Comparison of ENCODE assay signal across 24 cellular contexts in the genomic region with DNA sequence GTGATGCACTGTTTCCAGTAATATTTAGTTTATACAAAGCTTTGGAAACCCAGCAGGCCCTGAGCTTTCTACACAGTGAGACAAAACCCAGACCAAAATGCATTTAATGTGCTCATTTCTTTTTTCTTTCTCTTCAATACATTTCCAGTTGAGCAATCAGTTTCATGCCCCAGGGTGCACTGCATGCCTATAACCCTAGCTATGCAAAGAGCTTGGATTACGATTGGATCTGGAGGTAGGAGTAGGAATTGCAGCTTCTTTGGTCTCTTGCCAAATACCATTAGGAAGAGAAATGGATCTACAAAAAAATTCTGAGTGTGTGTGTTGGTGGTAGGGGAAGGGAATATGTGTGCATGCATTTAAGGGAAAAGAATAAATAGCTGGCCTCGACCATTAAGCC.
DNase-seq lines count a peak whose midpoint lies in the region; ATAC-seq, FAIRE-seq and TF ChIP-seq lines count a peak whose summit lies in the region.
"Had no signal": no experiment of that assay in that cellular context is flagged by ENCODE, and none has a peak within 500 bp of the region (broad histone marks: within the 10 kb centered on the region; RNA-seq: fewer than 3 reads in every experiment).

No MANE protein-coding gene starts in this region.

- no peak overlapping the region for H3K9ac ChIP-seq in endodermal cell (ENCODE audit: extremely low read depth, low read length, poor library complexity, severe bottlenecking)

- no peaks in the 10 kb centered on the region for H3K9me3 ChIP-seq in endodermal cell (ENCODE audit: control insufficient read depth, low read length)
- H3K9me3 ChIP-seq: pancreas had no signal

- no peak overlapping the region for H3K27ac ChIP-seq in GM23338 (ENCODE audit: low read depth)
- no peak overlapping the region for H3K27ac ChIP-seq in endodermal cell (ENCODE audit: low read depth, low read length)
- H3K27ac ChIP-seq: coronary artery, pancreas had no signal

- H3K4me3 ChIP-seq in GM23338 (no peak overlapping the region), endodermal cell (ENCODE audit: low read length) (no peak overlapping the region)
- H3K4me3 ChIP-seq: coronary artery, pancreas had no signal

- peak in 1 of 2 experiments; percentile 30; a peak in 2 of 4 replicates for TF ChIP-seq CTCF in GM23338 (conservative IDR thresholded peaks at IDR 0.05; ENCODE audit: low read depth in 2 of 2)
- peak; percentile 50 for TF ChIP-seq CTCF in endodermal cell (conservative IDR thresholded peaks at IDR 0.05)
- TF ChIP-seq CTCF in mesothelial cell of epicardium (IDR thresholded peaks at IDR 0.05; ENCODE audit: unreplicated experiment), result no peak

- H3K9me3 Mint-ChIP-seq in GM23338 (peaks cover 43% of the 10 kb centered on the region; the same call in 2 of the 3 replicates), endodermal cell (no peaks in the 10 kb centered on the region), mesothelial cell of epicardium (no peaks in the 10 kb centered on the region)
- H3K9me3 Mint-ChIP-seq in activated naive CD4-positive, alpha-beta T cell treated with anti-CD3 and anti-CD28 coated beads, Interleukin-2, amount 10 ng/mL, durations not matched to agents 7 days and 5 days, result no peaks in the 10 kb centered on the region
- H3K9me3 Mint-ChIP-seq: activated CD8-positive, alpha-beta T cell treated with anti-CD3 and anti-CD28 coated beads for 36 hours had no signal

- peak; percentile 59 for DNase-seq in GM23338 (ENCODE audit: low spot score)
- DNase-seq in NCI-H2171 (lab: John Stamatoyannopoulos, UW), result peak; percentile 31
- peak; percentile 46 for DNase-seq in endodermal cell
- DNase-seq in mesothelial cell of epicardium (ENCODE audit: low spot score in 2 of 2, unreplicated experiment in 2 of 2), result no peak
- DNase-seq in OCI-M1 (lab: John Stamatoyannopoulos, UW), result no peak
- DNase-seq in GM12892 (ENCODE audit: insufficient read length), result no peak
- DNase-seq in activated naive CD4-positive, alpha-beta T cell treated with anti-CD3 and anti-CD28 coated beads, Interleukin-2, amount 10 ng/mL, durations not matched to agents 7 days and 5 days, result no peak
- DNase-seq: activated B cell treated with CpG ODN at 0.5 μM for 24 hours; activated CD8-positive, alpha-beta T cell treated with anti-CD3 and anti-CD28 coated beads for 36 hours; activated T-cell treated with anti-CD3 and anti-CD28 coated beads, Interleukin-2, amount 50 U/mL, for 48 hours; CD8-positive, alpha-beta memory T cell; EL; KG1; left ventricle myocardium superior; NCI-H1436; NCI-H345; pancreas; SHP77; stimulated activated CD4-positive, alpha-beta T cell treated with anti-CD3 and anti-CD28 coated beads, Interleukin-2, amount 100 ng/mL, for 48 hours; T-helper 2 cell had no signal

- no peaks in the 10 kb centered on the region for H4K20me1 ChIP-seq in GM23338 (replicated peaks; ENCODE audit: insufficient read depth)

- peaks cover 4% of the 10 kb centered on the region; the same call in 2 of the 3 replicates for H3K4me1 Mint-ChIP-seq in GM23338
- H3K4me1 Mint-ChIP-seq in endodermal cell, result no peaks in the 10 kb centered on the region
- peaks cover 30% of the 10 kb centered on the region for H3K4me1 Mint-ChIP-seq in mesothelial cell of epicardium
- no peaks in the 10 kb centered on the region for H3K4me1 Mint-ChIP-seq in activated naive CD4-positive, alpha-beta T cell treated with anti-CD3 and anti-CD28 coated beads, Interleukin-2, amount 10 ng/mL, durations not matched to agents 7 days and 5 days
- H3K4me1 Mint-ChIP-seq: activated B cell treated with CpG ODN at 0.5 μM for 24 hours; CD8-positive, alpha-beta memory T cell had no signal

- CTCF ChIA-PET in activated naive CD4-positive, alpha-beta T cell treated with anti-CD3 and anti-CD28 coated beads, Interleukin-2, amount 10 ng/mL, durations not matched to agents 7 days and 5 days (lab: Charles Lee), result no interaction called here

- no peak for TF ChIP-seq POLR2A in GM12892 (IDR thresholded peaks at IDR 0.05; ENCODE audit: low read depth, low read length)

- 0 out of 2 replicates have a peak overlapping the region, but pooled peaks have one; percentile 2 for H2AFZ ChIP-seq in GM23338

- no peaks in the 10 kb centered on the region for H3K9me2 ChIP-seq in GM23338 (ENCODE audit: insufficient read depth)

- H3K36me3 ChIP-seq in GM23338 (ENCODE audit: insufficient read depth), result no peaks in the 10 kb centered on the region
- H3K36me3 ChIP-seq in endodermal cell (ENCODE audit: control insufficient read depth, insufficient read depth, low read length), result no peaks in the 10 kb centered on the region
- H3K36me3 ChIP-seq: pancreas had no signal

- no peak for FAIRE-seq in GM12892 (lab: Jason Lieb, UNC)
- FAIRE-seq: pancreas had no signal

- no peak overlapping the region for H3K4me2 ChIP-seq in GM23338

- H3K4me1 ChIP-seq in GM23338 (ENCODE audit: insufficient read depth), result no peaks in the 10 kb centered on the region
- no peaks in the 10 kb centered on the region for H3K4me1 ChIP-seq in endodermal cell (ENCODE audit: control insufficient read depth, insufficient read depth, low read length)
- H3K4me1 ChIP-seq: pancreas had no signal

- ATAC-seq in GM23338, result peak; percentile 68
- no peak for ATAC-seq in GM21515 (IDR thresholded peaks at IDR 0.05; ENCODE audit: unreplicated experiment)
- ATAC-seq: activated CD8-positive, alpha-beta T cell treated with anti-CD3 and anti-CD28 coated beads for 36 hours; left ventricle myocardium superior; pancreas had no signal

- 87% methylated on average over 2 of the region's 2 CpGs for WGBS in endodermal cell (ENCODE audit: insufficient coverage in 1 of 2, insufficient read length in 1 of 2), 2 experiments

- H3K27me3 Mint-ChIP-seq in GM23338 (ENCODE audit: insufficient read depth, low read depth, poor library complexity), result no peaks in the 10 kb centered on the region
- H3K27me3 Mint-ChIP-seq in endodermal cell (ENCODE audit: insufficient read depth), result no peaks in the 10 kb centered on the region
- no peaks in the 10 kb centered on the region for H3K27me3 Mint-ChIP-seq in mesothelial cell of epicardium (ENCODE audit: low read depth)
- no peaks in the 10 kb centered on the region for H3K27me3 Mint-ChIP-seq in activated naive CD4-positive, alpha-beta T cell treated with anti-CD3 and anti-CD28 coated beads, Interleukin-2, amount 10 ng/mL, durations not matched to agents 7 days and 5 days
- H3K27me3 Mint-ChIP-seq: activated B cell treated with CpG ODN at 0.5 μM for 24 hours; activated CD8-positive, alpha-beta T cell treated with anti-CD3 and anti-CD28 coated beads for 36 hours; activated naive CD8-positive, alpha-beta T cell; brain; CD8-positive, alpha-beta memory T cell had no signal

- H3F3A ChIP-seq in GM23338 (replicated peaks; ENCODE audit: low read depth), result no peaks in the 10 kb centered on the region

- no peak overlapping the region for H3K4me3 Mint-ChIP-seq in GM23338
- no peak overlapping the region for H3K4me3 Mint-ChIP-seq in endodermal cell
- H3K4me3 Mint-ChIP-seq in mesothelial cell of epicardium, result no peak overlapping the region
- no peak overlapping the region for H3K4me3 Mint-ChIP-seq in activated naive CD4-positive, alpha-beta T cell treated with anti-CD3 and anti-CD28 coated beads, Interleukin-2, amount 10 ng/mL, durations not matched to agents 7 days and 5 days
- H3K4me3 Mint-ChIP-seq: activated B cell treated with CpG ODN at 0.5 μM for 24 hours; activated CD8-positive, alpha-beta T cell treated with anti-CD3 and anti-CD28 coated beads for 36 hours; activated naive CD8-positive, alpha-beta T cell; CD8-positive, alpha-beta memory T cell had no signal

- H3K36me3 Mint-ChIP-seq in GM23338 (ENCODE audit: low read depth) (peaks cover 2% of the 10 kb centered on the region; the same call in 1 of the 3 replicates), endodermal cell (ENCODE audit: low read depth) (no peaks in the 10 kb centered on the region), mesothelial cell of epicardium (no peaks in the 10 kb centered on the region)
- H3K36me3 Mint-ChIP-seq in activated naive CD4-positive, alpha-beta T cell treated with anti-CD3 and anti-CD28 coated beads, Interleukin-2, amount 10 ng/mL, durations not matched to agents 7 days and 5 days, result no peaks in the 10 kb centered on the region
- H3K36me3 Mint-ChIP-seq: activated naive CD8-positive, alpha-beta T cell; brain; CD8-positive, alpha-beta memory T cell had no signal

- no peaks in the 10 kb centered on the region for H3K79me2 ChIP-seq in GM23338 (replicated peaks; ENCODE audit: insufficient read depth)

- H3K27me3 ChIP-seq in GM23338 (ENCODE audit: insufficient read depth) (no peaks in the 10 kb centered on the region), endodermal cell (ENCODE audit: control insufficient read depth, insufficient read depth, low read length, poor library complexity, severe bottlenecking) (no peaks in the 10 kb centered on the region)
- H3K27me3 ChIP-seq: pancreas had no signal

- no peak overlapping the region for H3K27ac Mint-ChIP-seq in GM23338
- no peak overlapping the region for H3K27ac Mint-ChIP-seq in endodermal cell
- H3K27ac Mint-ChIP-seq in mesothelial cell of epicardium, result peak overlapping the region; percentile 83
- H3K27ac Mint-ChIP-seq in activated naive CD4-positive, alpha-beta T cell treated with anti-CD3 and anti-CD28 coated beads, Interleukin-2, amount 10 ng/mL, durations not matched to agents 7 days and 5 days, result no peak overlapping the region
- H3K27ac Mint-ChIP-seq: activated B cell treated with CpG ODN at 0.5 μM for 24 hours; activated CD8-positive, alpha-beta T cell treated with anti-CD3 and anti-CD28 coated beads for 36 hours; activated naive CD8-positive, alpha-beta T cell; CD8-positive, alpha-beta memory T cell had no signal

TF ChIP-seq in GM23338, 12 proteins besides CTCF, POLR2A, EP300 and RAD21 (continues in another document):
- TF ChIP-seq ZNF331 (CRISPR knock-in tag; IDR thresholded peaks at IDR 0.05; ENCODE audit: low read depth) (no peak), CREB1 (CRISPR knock-in tag; IDR thresholded peaks at IDR 0.05; ENCODE audit: low read depth) (no peak), EZH2 (IDR thresholded peaks at IDR 0.05; ENCODE audit: low read depth, unreplicated experiment) (no peak), NANOG (IDR thresholded peaks at IDR 0.05; ENCODE audit: borderline replicate concordance) (no peak), ZNF114 (CRISPR knock-in tag; IDR thresholded peaks at IDR 0.05) (no peak), POLR2AphosphoS5 (IDR thresholded peaks at IDR 0.05; ENCODE audit: low read depth) (no peak), STAT1 (IDR thresholded peaks at IDR 0.05; ENCODE audit: unreplicated experiment) (no peak)

Comparison
In these comparisons a context has a peak if more than half of its experiments do, and no peak if none do; other contexts are left out.
1. DNase-seq: peak in GM23338 (single experiment), NCI-H2171 (single experiment) and endodermal cell (single experiment); none in mesothelial cell of epicardium (0 of 2), OCI-M1 (single experiment), GM12892 (single experiment) and activated naive CD4-positive, alpha-beta T cell treated with anti-CD3 and anti-CD28 coated beads, Interleukin-2, amount 10 ng/mL, durations not matched to agents 7 days and 5 days (single experiment).